Comparison of ENCODE assay signal across 8 cellular contexts in genomic region chr4:8419222-8420041, GRCh38. TPM values are rescaled to one million over a fixed set of nuclear protein-coding genes. Genes with fewer than 3 reads are reported as not detected.
DNase-seq lines count a peak whose midpoint lies in the region; ATAC-seq and TF ChIP-seq lines count a peak whose summit lies in the region.

No MANE protein-coding gene starts in this region.

- H3K4me1 Mint-ChIP-seq in stimulated activated effector memory CD8-positive, alpha-beta T cell treated with anti-CD3 and anti-CD28 coated beads, Interleukin-12 subunit alpha, Interleukin-12 subunit beta, amount 100 ng/mL, for 72 hours, result peaks cover 64% of the 10 kb centered on the region

- no peak for TF ChIP-seq RAD21 in SK-N-SH (IDR thresholded peaks at IDR 0.05; ENCODE audit: low read length)

- peak overlapping the region; percentile 39 for H3K4me3 Mint-ChIP-seq in stimulated activated effector memory CD8-positive, alpha-beta T cell treated with anti-CD3 and anti-CD28 coated beads, Interleukin-12 subunit alpha, Interleukin-12 subunit beta, amount 100 ng/mL, for 72 hours

- 79 to 83% methylated on average over 12 of the region's 12 CpGs for WGBS in esophagus, 2 donors
- 95% methylated on average over 11 of the region's 12 CpGs for WGBS in SK-N-SH (ENCODE audit: low lambda C conversion rate)

- H3K9me2 ChIP-seq in SK-N-SH, result no peaks in the 10 kb centered on the region

- H3K36me3 ChIP-seq in esophagus (ENCODE audit: control insufficient read depth in 2 of 2, insufficient read depth in 2 of 2, low read length in 1 of 2), result peaks cover 2 to 23% of the 10 kb centered on the region in 2 donors
- H3K36me3 ChIP-seq in SK-N-SH (replicated peaks in 1 of 2; ENCODE audit: control insufficient read depth in 1 of 2, insufficient read depth in 2 of 2, low read length in 1 of 2), result peaks cover 6 to 17% of the 10 kb centered on the region in 2 experiments

- H2AFZ ChIP-seq in SK-N-SH (ENCODE audit: low read depth), result no peak overlapping the region

- peak overlapping the region; percentile 94 for H3K27ac Mint-ChIP-seq in stimulated activated effector memory CD8-positive, alpha-beta T cell treated with anti-CD3 and anti-CD28 coated beads, Interleukin-12 subunit alpha, Interleukin-12 subunit beta, amount 100 ng/mL, for 72 hours

- H3K79me2 ChIP-seq in SK-N-SH (ENCODE audit: insufficient read depth), result peaks cover 22% of the 10 kb centered on the region; the same call in 1 of the 2 replicates

- H3K4me1 ChIP-seq in esophagus (ENCODE audit: control insufficient read depth in 2 of 2, insufficient read depth in 2 of 2, low read length in 1 of 2) (peaks cover 6 to 18% of the 10 kb centered on the region in 2 donors), SK-N-SH (ENCODE audit: control insufficient read depth in 1 of 2, insufficient read depth in 2 of 2, low read depth in 1 of 2, low read length in 1 of 2) (no peaks in the 10 kb centered on the region)

- CTCF ChIA-PET in SK-N-SH (lab: Yijun Ruan, JAX), result interaction anchor here (0.7 to 2.8 kb wide), 6 partner anchors 9 to 243 kb away, joined by 3 to 9 read pairs (median 5); no protein-coding TSS in a partner anchor

- peak overlapping the region; percentile 15 to 73 for H3K27ac ChIP-seq in esophagus (ENCODE audit: low read depth in 2 of 2, low read length in 1 of 2)
- H3K27ac ChIP-seq in SK-N-SH (ENCODE audit: low read depth in 2 of 2, low read length in 1 of 2), result no peak overlapping the region

- in situ Hi-C loops in ACHN (cut with HindIII; ENCODE audit: low pct_ligation_motif_present, low pct_unique_long_range_greater_than_20kb, low sequenced_read_pairs), result no loop called here

- no peak overlapping the region for H3K9ac ChIP-seq in SK-N-SH

- peaks cover 45% of the 10 kb centered on the region for H3K36me3 Mint-ChIP-seq in stimulated activated effector memory CD8-positive, alpha-beta T cell treated with anti-CD3 and anti-CD28 coated beads, Interleukin-12 subunit alpha, Interleukin-12 subunit beta, amount 100 ng/mL, for 72 hours

- ATAC-seq in GM19467 (IDR thresholded peaks at IDR 0.05; ENCODE audit: unreplicated experiment) (peak; percentile 72), GM19328 (IDR thresholded peaks at IDR 0.05; ENCODE audit: unreplicated experiment) (no peak)
- peak; percentile 98 for ATAC-seq in stimulated activated effector memory CD8-positive, alpha-beta T cell treated with anti-CD3 and anti-CD28 coated beads, Interleukin-12 subunit alpha, Interleukin-12 subunit beta, amount 100 ng/mL, for 72 hours

- POLR2A ChIA-PET in SK-N-SH (lab: Yijun Ruan, JAX), result no interaction called here

- H3K4me2 ChIP-seq in SK-N-SH, result no peak overlapping the region

- no peaks in the 10 kb centered on the region for H4K20me1 ChIP-seq in SK-N-SH (ENCODE audit: insufficient read depth)

- no peaks in the 10 kb centered on the region for H3K9me3 ChIP-seq in esophagus (ENCODE audit: control insufficient read depth in 2 of 2, insufficient read depth in 1 of 2, low read depth in 1 of 2, low read length in 1 of 2)
- H3K9me3 ChIP-seq in SK-N-SH, result no peaks in the 10 kb centered on the region

- H3K9me3 Mint-ChIP-seq in stimulated activated effector memory CD8-positive, alpha-beta T cell treated with anti-CD3 and anti-CD28 coated beads, Interleukin-12 subunit alpha, Interleukin-12 subunit beta, amount 100 ng/mL, for 72 hours, result no peaks in the 10 kb centered on the region

- no peaks in the 10 kb centered on the region for H3F3A ChIP-seq in SK-N-SH (replicated peaks; ENCODE audit: insufficient read depth)

- TF ChIP-seq EP300 in SK-N-SH (IDR thresholded peaks at IDR 0.05; ENCODE audit: borderline replicate concordance in 1 of 2, low read depth in 1 of 2, low read length in 1 of 2), result no peak

- no peak for TF ChIP-seq CTCF in SK-N-SH (IDR thresholded peaks at IDR 0.05)

- peak; percentile 10 for DNase-seq in ACHN
- peak; percentile 67 for DNase-seq in M059J (ENCODE audit: low read depth)
- peak; percentile 51 to 85 for DNase-seq in stimulated activated effector memory CD8-positive, alpha-beta T cell treated with anti-CD3 and anti-CD28 coated beads, Interleukin-12 subunit alpha, Interleukin-12 subunit beta, amount 100 ng/mL, for 72 hours (ENCODE audit: low spot score in 2 of 2)
- DNase-seq in SK-N-SH, result no peak
- no peak for DNase-seq in foreskin melanocyte

- no peak overlapping the region for H3K4me3 ChIP-seq in esophagus (ENCODE audit: low read depth in 1 of 2, low read length in 2 of 2)
- no peak overlapping the region for H3K4me3 ChIP-seq in SK-N-SH (ENCODE audit: low read depth in 2 of 2, low read length in 1 of 2)

- H3K27me3 ChIP-seq in esophagus (ENCODE audit: control insufficient read depth in 1 of 2, insufficient read depth in 2 of 2, low read length in 2 of 2) (no peaks in the 10 kb centered on the region), SK-N-SH (ENCODE audit: insufficient read depth) (no peaks in the 10 kb centered on the region)

TF ChIP-seq in SK-N-SH, 30 proteins besides CTCF, POLR2A, EP300 and RAD21:
- TF ChIP-seq CHD2 (IDR thresholded peaks at IDR 0.05; ENCODE audit: low read length, partially characterized antibody) (no peak), NRF1 (IDR thresholded peaks at IDR 0.05; ENCODE audit: low read depth, low read length) (no peak), EZH2phosphoT487 (IDR thresholded peaks at IDR 0.05; ENCODE audit: borderline replicate concordance, low read depth) (no peak), SMC3 (IDR thresholded peaks at IDR 0.05; ENCODE audit: low read depth, low read length) (no peak), USF1 (IDR thresholded peaks at IDR 0.05; ENCODE audit: borderline replicate concordance, low read depth) (no peak), MEF2A (IDR thresholded peaks at IDR 0.05; ENCODE audit: borderline replicate concordance, low read depth) (no peak), RCOR1 (IDR thresholded peaks at IDR 0.05; ENCODE audit: low read length) (no peak), NFIC (IDR thresholded peaks at IDR 0.05; ENCODE audit: borderline replicate concordance) (no peak), FOSL2 (IDR thresholded peaks at IDR 0.05; ENCODE audit: borderline replicate concordance, low read depth) (no peak), GABPA (IDR thresholded peaks at IDR 0.05; ENCODE audit: low read depth) (no peak), GATA2 (CRISPR knock-in tag; IDR thresholded peaks at IDR 0.05) (no peak), SIN3A (IDR thresholded peaks at IDR 0.05; ENCODE audit: borderline replicate concordance, low read depth, low read length) (no peak), YY1 (IDR thresholded peaks at IDR 0.05; ENCODE audit: low read depth) (no peak), FOXM1 (IDR thresholded peaks at IDR 0.05; ENCODE audit: low read depth) (no peak)
- TF ChIP-seq, protein P1, sequence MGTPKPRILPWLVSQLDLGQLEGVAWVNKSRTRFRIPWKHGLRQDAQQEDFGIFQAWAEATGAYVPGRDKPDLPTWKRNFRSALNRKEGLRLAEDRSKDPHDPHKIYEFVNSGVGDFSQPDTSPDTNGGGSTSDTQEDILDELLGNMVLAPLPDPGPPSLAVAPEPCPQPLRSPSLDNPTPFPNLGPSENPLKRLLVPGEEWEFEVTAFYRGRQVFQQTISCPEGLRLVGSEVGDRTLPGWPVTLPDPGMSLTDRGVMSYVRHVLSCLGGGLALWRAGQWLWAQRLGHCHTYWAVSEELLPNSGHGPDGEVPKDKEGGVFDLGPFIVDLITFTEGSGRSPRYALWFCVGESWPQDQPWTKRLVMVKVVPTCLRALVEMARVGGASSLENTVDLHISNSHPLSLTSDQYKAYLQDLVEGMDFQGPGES (IDR thresholded peaks at IDR 0.05; ENCODE audit: low read depth, low read length), result no peak
- TF ChIP-seq, protein P2, sequence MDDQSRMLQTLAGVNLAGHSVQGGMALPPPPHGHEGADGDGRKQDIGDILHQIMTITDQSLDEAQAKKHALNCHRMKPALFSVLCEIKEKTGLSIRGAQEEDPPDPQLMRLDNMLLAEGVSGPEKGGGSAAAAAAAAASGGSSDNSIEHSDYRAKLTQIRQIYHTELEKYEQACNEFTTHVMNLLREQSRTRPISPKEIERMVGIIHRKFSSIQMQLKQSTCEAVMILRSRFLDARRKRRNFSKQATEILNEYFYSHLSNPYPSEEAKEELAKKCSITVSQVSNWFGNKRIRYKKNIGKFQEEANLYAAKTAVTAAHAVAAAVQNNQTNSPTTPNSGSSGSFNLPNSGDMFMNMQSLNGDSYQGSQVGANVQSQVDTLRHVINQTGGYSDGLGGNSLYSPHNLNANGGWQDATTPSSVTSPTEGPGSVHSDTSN (IDR thresholded peaks at IDR 0.05), result no peak
- TF ChIP-seq, protein P3, sequence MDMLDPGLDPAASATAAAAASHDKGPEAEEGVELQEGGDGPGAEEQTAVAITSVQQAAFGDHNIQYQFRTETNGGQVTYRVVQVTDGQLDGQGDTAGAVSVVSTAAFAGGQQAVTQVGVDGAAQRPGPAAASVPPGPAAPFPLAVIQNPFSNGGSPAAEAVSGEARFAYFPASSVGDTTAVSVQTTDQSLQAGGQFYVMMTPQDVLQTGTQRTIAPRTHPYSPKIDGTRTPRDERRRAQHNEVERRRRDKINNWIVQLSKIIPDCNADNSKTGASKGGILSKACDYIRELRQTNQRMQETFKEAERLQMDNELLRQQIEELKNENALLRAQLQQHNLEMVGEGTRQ (IDR thresholded peaks at IDR 0.05; ENCODE audit: borderline replicate concordance, low read depth, low read length), result no peak

RNA-seq across cellular contexts. Expression of gene ACOX3, which starts 21.1 kb away (rescaled TPM):
- 16.1 and 24.1 TPM in 2 replicates for total RNA-seq in M059J (2014; rRNA removed; shearing (Covaris generic))
- polyA plus RNA-seq in esophagus (10 to 100 TPM; 31.8 to 36.1 TPM), SK-N-SH (2012; rRNA removed) (7.0 and 8.4 TPM in 2 replicates)
- polyA plus RNA-seq in SK-N-SH (2012; cell fraction: cytosol; rRNA removed), result 6.3 and 6.4 TPM in 2 replicates
- polyA plus RNA-seq in SK-N-SH (2012; cell fraction: nucleus; rRNA removed), result 30.2 and 33.9 TPM in 2 replicates

RNA-seq across cellular contexts. Expression of gene TRMT44, which starts 21.1 kb away (rescaled TPM):
- total RNA-seq in M059J (2014; rRNA removed; shearing (Covaris generic)), result 5.3 and 8.7 TPM in 2 replicates
- 10 to 100 TPM; 15.6 to 17.2 TPM for polyA plus RNA-seq in esophagus
- 6.0 and 6.9 TPM in 2 replicates for polyA plus RNA-seq in SK-N-SH (2012; rRNA removed)
- 3.8 and 4.9 TPM in 2 replicates for polyA plus RNA-seq in SK-N-SH (2012; cell fraction: cytosol; rRNA removed)
- polyA plus RNA-seq in SK-N-SH (2012; cell fraction: nucleus; rRNA removed), result 18.9 and 20.0 TPM in 2 replicates

Comparison
In these comparisons a context has a peak if more than half of its experiments do, and no peak if none do; other contexts are left out.
1. DNase-seq: peak in ACHN (single experiment), M059J (single experiment) and stimulated activated effector memory CD8-positive, alpha-beta T cell treated with anti-CD3 and anti-CD28 coated beads, Interleukin-12 subunit alpha, Interleukin-12 subunit beta, amount 100 ng/mL, for 72 hours (2 of 2); none in SK-N-SH (single experiment) and foreskin melanocyte (single experiment).
2. H3K27ac ChIP-seq: peak in esophagus (2 of 2); none in SK-N-SH (0 of 2).